Comparison of ENCODE assay signal across 15 cellular contexts in genomic region chr20:40254023-40254772, GRCh38.
A peak's percentile ranks its signal among the peaks of the same experiment; 100 is the strongest.
DNase-seq lines count a peak whose midpoint lies in the region; TF ChIP-seq lines count a peak whose summit lies in the region.
"Had no signal": no experiment of that assay in that cellular context is flagged by ENCODE, and none has a peak within 500 bp of the region (broad histone marks: within the 10 kb centered on the region; RNA-seq: fewer than 3 reads in every experiment).

No MANE protein-coding gene starts in this region.

- H3K27ac ChIP-seq in esophagus muscularis mucosa (replicated peaks in 1 of 4): no peak overlapping the region
- H3K27ac ChIP-seq: C4-2B had no signal

- intact Hi-C loops in esophagus muscularis mucosa (cut with DNase I): no loop called here
- intact Hi-C loops in activated CD4-positive, alpha-beta memory T cell treated with anti-CD3 and anti-CD28 coated beads for 36 hours (cut with micrococcal nuclease): no loop called here

- no peaks in the 10 kb centered on the region for H3K36me3 ChIP-seq in esophagus muscularis mucosa

- H3K4me1 Mint-ChIP-seq in nephron: peaks cover 5% of the 10 kb centered on the region
- H3K4me1 Mint-ChIP-seq in activated CD4-positive, alpha-beta memory T cell treated with anti-CD3 and anti-CD28 coated beads for 36 hours (ENCODE audit: low read depth): no peaks in the 10 kb centered on the region

- H3K27me3 ChIP-seq in esophagus muscularis mucosa: no peaks in the 10 kb centered on the region

- WGBS in esophagus muscularis mucosa: 80% methylated on average over 6 of the region's 6 CpGs

- H3K36me3 Mint-ChIP-seq in nephron (ENCODE audit: low read depth): peaks cover 4% of the 10 kb centered on the region
- H3K36me3 Mint-ChIP-seq in activated CD4-positive, alpha-beta memory T cell treated with anti-CD3 and anti-CD28 coated beads for 36 hours: no peaks in the 10 kb centered on the region

- peaks cover 0 to 9% (median 0%) of the 10 kb centered on the region in 4 donors for H3K9me3 ChIP-seq in esophagus muscularis mucosa

- CTCF ChIA-PET in activated CD4-positive, alpha-beta memory T cell treated with anti-CD3 and anti-CD28 coated beads for 36 hours (lab: Charles Lee): no interaction called here

- TF ChIP-seq CTCF in esophagus muscularis mucosa (IDR thresholded peaks at IDR 0.05) (no peak), nephron (IDR thresholded peaks at IDR 0.05; ENCODE audit: unreplicated experiment in 3 of 3) (no peak)

- no peaks in the 10 kb centered on the region for H3K4me1 ChIP-seq in esophagus muscularis mucosa

- H3K9me3 Mint-ChIP-seq in nephron: peaks cover 7% of the 10 kb centered on the region
- H3K9me3 Mint-ChIP-seq in activated CD4-positive, alpha-beta memory T cell treated with anti-CD3 and anti-CD28 coated beads for 36 hours: peaks cover 6% of the 10 kb centered on the region

- DNase-seq in GM03348 (ENCODE audit: low spot score): peak; percentile 8
- peak; percentile 6 for DNase-seq in NCI-H69 (lab: John Stamatoyannopoulos, UW)
- peak; percentile 45 for DNase-seq in esophagus muscularis mucosa (ENCODE audit: extremely low spot score)
- no peak for DNase-seq in NCI-H2227 treated with DMSO at 0.1 percent for 48 hours (lab: John Stamatoyannopoulos, UW)
- no peak for DNase-seq in DMS53 (lab: John Stamatoyannopoulos, UW)
- DNase-seq in activated CD4-positive, alpha-beta memory T cell treated with anti-CD3 and anti-CD28 coated beads for 36 hours: no peak
- DNase-seq: AML-193, DMS79, KBM-7, NCI-H1105 treated with DMSO at 0.1 percent for 48 hours, NCI-H1694, NCI-H2081 treated with DMSO at 0.1 percent for 48 hours, NCI-H524 had no signal

- H3K4me3 Mint-ChIP-seq in nephron: no peak overlapping the region
- H3K4me3 Mint-ChIP-seq in activated CD4-positive, alpha-beta memory T cell treated with anti-CD3 and anti-CD28 coated beads for 36 hours: no peak overlapping the region

- no peak overlapping the region for H3K4me3 ChIP-seq in esophagus muscularis mucosa

- H3K27me3 Mint-ChIP-seq in nephron (ENCODE audit: low read depth): peaks cover 3% of the 10 kb centered on the region
- H3K27me3 Mint-ChIP-seq in activated CD4-positive, alpha-beta memory T cell treated with anti-CD3 and anti-CD28 coated beads for 36 hours: no peaks in the 10 kb centered on the region

- no peak for TF ChIP-seq POLR2A in esophagus muscularis mucosa (IDR thresholded peaks at IDR 0.05; ENCODE audit: low read depth)

- no peak for TF ChIP-seq EP300 in esophagus muscularis mucosa (IDR thresholded peaks at IDR 0.05)

- POLR2A ChIA-PET in activated CD4-positive, alpha-beta memory T cell treated with anti-CD3 and anti-CD28 coated beads for 36 hours (lab: Charles Lee): no interaction called here

- peak overlapping the region in 2 of 3 experiments; percentile 0 to 3 for H3K27ac Mint-ChIP-seq in nephron
- no peak overlapping the region for H3K27ac Mint-ChIP-seq in activated CD4-positive, alpha-beta memory T cell treated with anti-CD3 and anti-CD28 coated beads for 36 hours

Comparison
In these comparisons a context has a peak if more than half of its experiments do, and no peak if none do; other contexts are left out.
1. DNase-seq: peak in GM03348 (single experiment), NCI-H69 (single experiment) and esophagus muscularis mucosa (single experiment); none in NCI-H2227 treated with DMSO at 0.1 percent for 48 hours (single experiment), DMS53 (single experiment) and activated CD4-positive, alpha-beta memory T cell treated with anti-CD3 and anti-CD28 coated beads for 36 hours (single experiment).